22 cellular contexts compared by ENCODE assay signal in the genomic region with DNA sequence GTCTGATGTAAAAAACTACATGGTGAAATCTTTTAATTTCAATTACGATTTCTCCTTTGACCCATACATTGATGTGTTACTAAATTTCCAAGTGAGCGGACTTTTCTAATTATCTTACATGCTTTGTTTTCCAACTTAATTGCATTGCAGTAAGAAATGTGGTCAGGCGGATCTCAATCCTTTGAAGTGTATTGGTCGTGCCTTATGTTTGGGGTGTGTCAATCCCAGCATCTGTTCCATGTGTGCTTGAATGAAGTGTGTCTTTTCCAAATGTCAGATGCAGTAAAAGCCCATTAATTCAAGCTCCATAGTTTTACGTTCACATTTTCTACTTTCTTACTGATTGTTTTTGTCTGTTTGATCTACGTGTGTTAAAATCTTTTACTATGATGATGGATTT.
"Had no signal": no experiment of that assay in that cellular context is flagged by ENCODE, and none has a peak within 500 bp of the region (broad histone marks: within the 10 kb centered on the region; RNA-seq: fewer than 3 reads in every experiment).

No MANE protein-coding gene starts in this region.

- DNase-seq: effector memory CD8-positive, alpha-beta T cell; erythroblast; esophagus squamous epithelium; hypothalamus; immature natural killer cell; islet precursor cell; kidney glomerular epithelial cell; left ventricle myocardium superior; lower lobe of right lung; naive thymus-derived CD8-positive, alpha-beta T cell; nephron progenitor cell; nucleus accumbens; stimulated activated CD4-positive, alpha-beta T cell treated with anti-CD3 and anti-CD28 coated beads, Interleukin-12 subunit alpha, Interleukin-12 subunit beta, amount 100 ng/mL, for 4 hours; stimulated activated CD4-positive, alpha-beta T cell treated with anti-CD3 and anti-CD28 coated beads, Interleukin-1b, Interleukin-23, amount 100 ng/mL, for 48 hours; stimulated activated CD4-positive, alpha-beta T cell treated with anti-CD3 and anti-CD28 coated beads, Interleukin-4, amount 100 ng/mL, for 1 hour; stimulated activated CD8-positive, alpha-beta memory T cell treated with anti-CD3 and anti-CD28 coated beads, Interleukin-4, amount 100 ng/mL, for 48 hours; stimulated activated naive CD4-positive, alpha-beta T cell; stimulated activated naive CD8-positive, alpha-beta T cell treated with anti-CD3 and anti-CD28 coated beads, Interleukin-15, amount 100 ng/mL, for 72 hours; transverse colon; upper lobe of right lung; uterus had no signal

- ATAC-seq: effector memory CD8-positive, alpha-beta T cell; left ventricle myocardium superior; lower lobe of right lung; naive thymus-derived CD8-positive, alpha-beta T cell; sciatic nerve; stimulated activated naive CD8-positive, alpha-beta T cell treated with anti-CD3 and anti-CD28 coated beads, Interleukin-15, amount 100 ng/mL, for 72 hours; upper lobe of right lung had no signal

- H3K4me3 Mint-ChIP-seq: effector memory CD8-positive, alpha-beta T cell; immature natural killer cell; nephron progenitor cell; stimulated activated naive CD8-positive, alpha-beta T cell treated with anti-CD3 and anti-CD28 coated beads, Interleukin-15, amount 100 ng/mL, for 72 hours had no signal

- H3K27ac Mint-ChIP-seq: effector memory CD8-positive, alpha-beta T cell; immature natural killer cell; nephron progenitor cell had no signal

- H3K27me3 Mint-ChIP-seq: effector memory CD8-positive, alpha-beta T cell; naive thymus-derived CD8-positive, alpha-beta T cell; stimulated activated naive CD8-positive, alpha-beta T cell treated with anti-CD3 and anti-CD28 coated beads, Interleukin-15, amount 100 ng/mL, for 72 hours had no signal

- H3K9me3 Mint-ChIP-seq: effector memory CD8-positive, alpha-beta T cell; immature natural killer cell; naive thymus-derived CD8-positive, alpha-beta T cell had no signal

- H3K36me3 Mint-ChIP-seq: immature natural killer cell; naive thymus-derived CD8-positive, alpha-beta T cell had no signal
